In genomic region chr4:53322696-53323095, GRCh38 we compare ENCODE assay signal across 3 cellular contexts.
A peak's percentile ranks its signal among the peaks of the same experiment; 100 is the strongest.
TF ChIP-seq lines count a peak whose summit lies in the region.

No MANE protein-coding gene starts in this region.

TF ChIP-seq in SK-N-SH, 30 proteins besides CTCF, POLR2A, EP300 and RAD21 (continued from another document and continues in another):
- TF ChIP-seq, protein P1, sequence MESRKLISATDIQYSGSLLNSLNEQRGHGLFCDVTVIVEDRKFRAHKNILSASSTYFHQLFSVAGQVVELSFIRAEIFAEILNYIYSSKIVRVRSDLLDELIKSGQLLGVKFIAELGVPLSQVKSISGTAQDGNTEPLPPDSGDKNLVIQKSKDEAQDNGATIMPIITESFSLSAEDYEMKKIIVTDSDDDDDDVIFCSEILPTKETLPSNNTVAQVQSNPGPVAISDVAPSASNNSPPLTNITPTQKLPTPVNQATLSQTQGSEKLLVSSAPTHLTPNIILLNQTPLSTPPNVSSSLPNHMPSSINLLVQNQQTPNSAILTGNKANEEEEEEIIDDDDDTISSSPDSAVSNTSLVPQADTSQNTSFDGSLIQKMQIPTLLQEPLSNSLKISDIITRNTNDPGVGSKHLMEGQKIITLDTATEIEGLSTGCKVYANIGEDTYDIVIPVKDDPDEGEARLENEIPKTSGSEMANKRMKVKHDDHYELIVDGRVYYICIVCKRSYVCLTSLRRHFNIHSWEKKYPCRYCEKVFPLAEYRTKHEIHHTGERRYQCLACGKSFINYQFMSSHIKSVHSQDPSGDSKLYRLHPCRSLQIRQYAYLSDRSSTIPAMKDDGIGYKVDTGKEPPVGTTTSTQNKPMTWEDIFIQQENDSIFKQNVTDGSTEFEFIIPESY (IDR thresholded peaks at IDR 0.05; ENCODE audit: borderline replicate concordance, low read depth): no peak
- TF ChIP-seq POLR2AphosphoS5 (IDR thresholded peaks at IDR 0.05; ENCODE audit: low read depth, low read length) (no peak), USF1 (IDR thresholded peaks at IDR 0.05; ENCODE audit: borderline replicate concordance, low read depth) (no peak), EZH2phosphoT487 (IDR thresholded peaks at IDR 0.05; ENCODE audit: borderline replicate concordance, low read depth) (no peak), PBX3 (IDR thresholded peaks at IDR 0.05) (peak; percentile 61), GABPA (IDR thresholded peaks at IDR 0.05; ENCODE audit: low read depth) (no peak), REST (IDR thresholded peaks at IDR 0.05; ENCODE audit: low read depth, low read length) (no peak)
- TF ChIP-seq, protein P2, sequence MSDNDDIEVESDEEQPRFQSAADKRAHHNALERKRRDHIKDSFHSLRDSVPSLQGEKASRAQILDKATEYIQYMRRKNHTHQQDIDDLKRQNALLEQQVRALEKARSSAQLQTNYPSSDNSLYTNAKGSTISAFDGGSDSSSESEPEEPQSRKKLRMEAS (IDR thresholded peaks at IDR 0.05; ENCODE audit: low read depth): no peak

TF ChIP-seq in SK-N-SH treated with all-trans-retinoic acid at 6 μM for 48 hours, 23 proteins besides CTCF, POLR2A, EP300 and RAD21 (continued from another document):
- TF ChIP-seq, protein P3, sequence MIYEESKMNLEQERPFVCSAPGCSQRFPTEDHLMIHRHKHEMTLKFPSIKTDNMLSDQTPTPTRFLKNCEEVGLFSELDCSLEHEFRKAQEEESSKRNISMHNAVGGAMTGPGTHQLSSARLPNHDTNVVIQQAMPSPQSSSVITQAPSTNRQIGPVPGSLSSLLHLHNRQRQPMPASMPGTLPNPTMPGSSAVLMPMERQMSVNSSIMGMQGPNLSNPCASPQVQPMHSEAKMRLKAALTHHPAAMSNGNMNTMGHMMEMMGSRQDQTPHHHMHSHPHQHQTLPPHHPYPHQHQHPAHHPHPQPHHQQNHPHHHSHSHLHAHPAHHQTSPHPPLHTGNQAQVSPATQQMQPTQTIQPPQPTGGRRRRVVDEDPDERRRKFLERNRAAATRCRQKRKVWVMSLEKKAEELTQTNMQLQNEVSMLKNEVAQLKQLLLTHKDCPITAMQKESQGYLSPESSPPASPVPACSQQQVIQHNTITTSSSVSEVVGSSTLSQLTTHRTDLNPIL (CRISPR knock-in tag; IDR thresholded peaks at IDR 0.05; ENCODE audit: low read depth): no peak
- TF ChIP-seq BACH2 (CRISPR knock-in tag; IDR thresholded peaks at IDR 0.05; ENCODE audit: borderline replicate concordance) (no peak), ZFP30 (CRISPR knock-in tag; IDR thresholded peaks at IDR 0.05) (no peak), ISL1 (CRISPR knock-in tag; IDR thresholded peaks at IDR 0.05) (no peak), CSRNP3 (CRISPR knock-in tag; IDR thresholded peaks at IDR 0.05) (no peak), ZFP3 (CRISPR knock-in tag; IDR thresholded peaks at IDR 0.05) (no peak), TOX (CRISPR knock-in tag; IDR thresholded peaks at IDR 0.05; ENCODE audit: borderline replicate concordance) (no peak), ARNTL (CRISPR knock-in tag; IDR thresholded peaks at IDR 0.05; ENCODE audit: borderline replicate concordance, low read depth) (no peak), PPARA (CRISPR knock-in tag; IDR thresholded peaks at IDR 0.05; ENCODE audit: borderline replicate concordance) (no peak), GLIS3 (CRISPR knock-in tag; IDR thresholded peaks at IDR 0.05) (no peak), TSHZ2 (CRISPR knock-in tag; IDR thresholded peaks at IDR 0.05) (no peak)
- TF ChIP-seq, protein P4, sequence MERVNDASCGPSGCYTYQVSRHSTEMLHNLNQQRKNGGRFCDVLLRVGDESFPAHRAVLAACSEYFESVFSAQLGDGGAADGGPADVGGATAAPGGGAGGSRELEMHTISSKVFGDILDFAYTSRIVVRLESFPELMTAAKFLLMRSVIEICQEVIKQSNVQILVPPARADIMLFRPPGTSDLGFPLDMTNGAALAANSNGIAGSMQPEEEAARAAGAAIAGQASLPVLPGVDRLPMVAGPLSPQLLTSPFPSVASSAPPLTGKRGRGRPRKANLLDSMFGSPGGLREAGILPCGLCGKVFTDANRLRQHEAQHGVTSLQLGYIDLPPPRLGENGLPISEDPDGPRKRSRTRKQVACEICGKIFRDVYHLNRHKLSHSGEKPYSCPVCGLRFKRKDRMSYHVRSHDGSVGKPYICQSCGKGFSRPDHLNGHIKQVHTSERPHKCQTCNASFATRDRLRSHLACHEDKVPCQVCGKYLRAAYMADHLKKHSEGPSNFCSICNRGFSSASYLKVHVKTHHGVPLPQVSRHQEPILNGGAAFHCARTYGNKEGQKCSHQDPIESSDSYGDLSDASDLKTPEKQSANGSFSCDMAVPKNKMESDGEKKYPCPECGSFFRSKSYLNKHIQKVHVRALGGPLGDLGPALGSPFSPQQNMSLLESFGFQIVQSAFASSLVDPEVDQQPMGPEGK (CRISPR knock-in tag; IDR thresholded peaks at IDR 0.05; ENCODE audit: borderline replicate concordance): no peak

TF ChIP-seq in liver, 16 proteins besides CTCF, POLR2A, EP300 and RAD21 (continued from another document):
- TF ChIP-seq REST (IDR thresholded peaks at IDR 0.05) (peak; percentile 42), HNF4G (IDR thresholded peaks at IDR 0.05) (no peak), TAF1 (conservative IDR thresholded peaks at IDR 0.05) (no peak)
